Comparison of ENCODE assay signal across 8 cellular contexts in genomic region chr7:100127866-100128601, GRCh38. TPM values are rescaled to one million over a fixed set of nuclear protein-coding genes. Genes with fewer than 3 reads are reported as not detected.
DNase-seq lines count a peak whose midpoint lies in the region; ATAC-seq and TF ChIP-seq lines count a peak whose summit lies in the region.

No MANE protein-coding gene starts in this region.

- no peak for TF ChIP-seq CTCF in AG10803 (conservative IDR thresholded peaks at IDR 0.05; ENCODE audit: low read length)
- no peak for TF ChIP-seq CTCF in SK-N-SH (IDR thresholded peaks at IDR 0.05)
- no peak for TF ChIP-seq CTCF in mesothelial cell of epicardium (IDR thresholded peaks at IDR 0.05; ENCODE audit: unreplicated experiment)
- no peak for TF ChIP-seq CTCF in upper lobe of right lung (IDR thresholded peaks at IDR 0.05)

- no peaks in the 10 kb centered on the region for H3K27me3 ChIP-seq in SK-N-SH (ENCODE audit: insufficient read depth)
- H3K27me3 ChIP-seq in upper lobe of right lung, result no peaks in the 10 kb centered on the region

- H3F3A ChIP-seq in SK-N-SH (replicated peaks; ENCODE audit: insufficient read depth), result peaks cover 45% of the 10 kb centered on the region

- H3K4me3 ChIP-seq in AG10803 (ENCODE audit: low read length), result peak overlapping the region; percentile 93
- H3K4me3 ChIP-seq in SK-N-SH (ENCODE audit: low read depth in 2 of 2, low read length in 1 of 2), result peak overlapping the region; percentile 65 to 84
- H3K4me3 ChIP-seq in upper lobe of right lung, result peak overlapping the region; percentile 88

- no peak for TF ChIP-seq EP300 in SK-N-SH (IDR thresholded peaks at IDR 0.05; ENCODE audit: borderline replicate concordance in 1 of 2, low read depth in 1 of 2, low read length in 1 of 2)

- no peaks in the 10 kb centered on the region for H3K9me3 Mint-ChIP-seq in mesothelial cell of epicardium

- H3K27me3 Mint-ChIP-seq in mesothelial cell of epicardium (ENCODE audit: low read depth), result no peaks in the 10 kb centered on the region

- intact Hi-C loops in upper lobe of right lung (cut with DNase I), result no loop called here

- peak overlapping the region; percentile 90 for H3K4me2 ChIP-seq in SK-N-SH

- ATAC-seq in GM19395 (IDR thresholded peaks at IDR 0.05; ENCODE audit: unreplicated experiment) (peak; percentile 14), upper lobe of right lung (no peak), HG02852 (IDR thresholded peaks at IDR 0.05; ENCODE audit: unreplicated experiment) (no peak)

- H3K79me2 ChIP-seq in SK-N-SH (ENCODE audit: insufficient read depth), result peaks cover 28% of the 10 kb centered on the region; the same call in 1 of the 2 replicates

- H3K36me3 Mint-ChIP-seq in mesothelial cell of epicardium, result no peaks in the 10 kb centered on the region

- H3K27ac ChIP-seq in SK-N-SH (ENCODE audit: low read depth in 2 of 2, low read length in 1 of 2), result peak overlapping the region in 1 of 2 experiments; percentile 96; a peak in 1 of 4 replicates
- peak overlapping the region; percentile 95 for H3K27ac ChIP-seq in cingulate gyrus (ENCODE audit: low read depth, low read length)
- peak overlapping the region; percentile 95 for H3K27ac ChIP-seq in upper lobe of right lung

- CTCF ChIA-PET in SK-N-SH (lab: Yijun Ruan, JAX), result interaction anchor here (0.6 to 13.6 kb wide), 15 partner anchors 11 to 577 kb away, joined by 3 to 262 read pairs (median 5); partner anchors contain the start of genes AP4M1, GAL3ST4, MCM7 and PVRIG

- H3K9me3 ChIP-seq in SK-N-SH, result no peaks in the 10 kb centered on the region
- no peaks in the 10 kb centered on the region for H3K9me3 ChIP-seq in upper lobe of right lung

- peak overlapping the region; percentile 88 for H3K9ac ChIP-seq in SK-N-SH

- no peaks in the 10 kb centered on the region for H4K20me1 ChIP-seq in SK-N-SH (ENCODE audit: insufficient read depth)

- DNase-seq in AG10803 (ENCODE audit: low read depth), result no peak
- peak; percentile 60 for DNase-seq in SK-N-SH
- peak in 1 of 2 experiments; percentile 59 for DNase-seq in mesothelial cell of epicardium (ENCODE audit: low spot score in 2 of 2, unreplicated experiment in 2 of 2)
- DNase-seq in upper lobe of right lung, result no peak
- no peak for DNase-seq in SKM-1 treated with dmso at 0.1 percent for 144 hours (lab: John Stamatoyannopoulos, UW; ENCODE audit: unreplicated experiment)

- no peaks in the 10 kb centered on the region for H3K9me2 ChIP-seq in SK-N-SH

- H3K27ac Mint-ChIP-seq in mesothelial cell of epicardium, result peak overlapping the region; percentile 83

- H2AFZ ChIP-seq in SK-N-SH (ENCODE audit: low read depth), result peak overlapping the region; percentile 84

- H3K4me1 Mint-ChIP-seq in mesothelial cell of epicardium, result peaks cover 25% of the 10 kb centered on the region

- peak overlapping the region; percentile 96 for H3K4me3 Mint-ChIP-seq in mesothelial cell of epicardium

- WGBS in SK-N-SH (ENCODE audit: low lambda C conversion rate), result 25% methylated on average over 32 of the region's 37 CpGs

- POLR2A ChIA-PET in SK-N-SH (lab: Yijun Ruan, JAX), result interaction anchor here (1.1 to 2.7 kb wide), 4 partner anchors 26 to 762 kb away, joined by 4 to 19 read pairs (median 4); partner anchors contain the start of genes AP4M1, MCM7, UFSP1 and ZSCAN21

- H3K36me3 ChIP-seq in SK-N-SH (replicated peaks in 1 of 2; ENCODE audit: control insufficient read depth in 1 of 2, insufficient read depth in 2 of 2, low read length in 1 of 2), result peaks cover 8 to 17% of the 10 kb centered on the region in 2 experiments
- no peaks in the 10 kb centered on the region for H3K36me3 ChIP-seq in upper lobe of right lung

- peaks cover 10 to 20% of the 10 kb centered on the region in 2 experiments; a peak in 2 of 4 replicates for H3K4me1 ChIP-seq in SK-N-SH (ENCODE audit: control insufficient read depth in 1 of 2, insufficient read depth in 2 of 2, low read depth in 1 of 2, low read length in 1 of 2)
- H3K4me1 ChIP-seq in upper lobe of right lung, result peaks cover 16% of the 10 kb centered on the region

- TF ChIP-seq RAD21 in SK-N-SH (IDR thresholded peaks at IDR 0.05; ENCODE audit: low read length), result no peak

TF ChIP-seq in SK-N-SH, 30 proteins besides CTCF, POLR2A, EP300 and RAD21:
- TF ChIP-seq MAX (IDR thresholded peaks at IDR 0.05; ENCODE audit: low read depth), result peak; percentile 41; the same call in 1 of the 2 replicates
- TF ChIP-seq ELF1 (IDR thresholded peaks at IDR 0.05), result no peak
- TF ChIP-seq RXRA (IDR thresholded peaks at IDR 0.05; ENCODE audit: borderline replicate concordance, low read depth), result no peak

RNA-seq across cellular contexts. Expression of gene MBLAC1, which starts 1.3 kb away (rescaled TPM):
- 2.5 and 4.4 TPM in 2 replicates for polyA plus RNA-seq in SK-N-SH (2012; rRNA removed)
- 2.1 and 3.3 TPM in 2 replicates for polyA plus RNA-seq in SK-N-SH (2012; cell fraction: cytosol; rRNA removed)
- polyA plus RNA-seq in SK-N-SH (2012; cell fraction: nucleus; rRNA removed), result 4.8 and 7.9 TPM in 2 replicates
- 2.9 to 3.5 TPM (median 2.9 TPM) in 3 replicates for total RNA-seq in mesothelial cell of epicardium
- total RNA-seq in upper lobe of right lung, result 3.0 TPM

RNA-seq across cellular contexts. Expression of gene CNPY4, which starts 8.6 kb away (rescaled TPM):
- polyA plus RNA-seq in SK-N-SH (2012; rRNA removed), result 52.0 and 65.0 TPM in 2 replicates
- 59.0 and 61.0 TPM in 2 replicates for polyA plus RNA-seq in SK-N-SH (2012; cell fraction: cytosol; rRNA removed)
- 35.8 and 57.2 TPM in 2 replicates for polyA plus RNA-seq in SK-N-SH (2012; cell fraction: nucleus; rRNA removed)
- total RNA-seq in mesothelial cell of epicardium, result 26.1 to 27.9 TPM (median 27.4 TPM) in 3 replicates
- 9.8 TPM for total RNA-seq in upper lobe of right lung

RNA-seq across cellular contexts. Expression of gene TAF6, which starts 8.9 kb away (rescaled TPM):
- polyA plus RNA-seq in SK-N-SH (2012; rRNA removed), result 31.7 and 70.5 TPM in 2 replicates
- polyA plus RNA-seq in SK-N-SH (2012; cell fraction: cytosol; rRNA removed), result 27.8 and 39.3 TPM in 2 replicates
- polyA plus RNA-seq in SK-N-SH (2012; cell fraction: nucleus; rRNA removed), result 97.8 and 115 TPM in 2 replicates
- 63.7 to 68.8 TPM (median 66.2 TPM) in 3 replicates for total RNA-seq in mesothelial cell of epicardium
- total RNA-seq in upper lobe of right lung, result 34.9 TPM

RNA-seq across cellular contexts. Expression of gene LAMTOR4, which starts 20.7 kb away (rescaled TPM):
- polyA plus RNA-seq in SK-N-SH (2012; rRNA removed), result 600 and 630 TPM in 2 replicates
- 369 and 475 TPM in 2 replicates for polyA plus RNA-seq in SK-N-SH (2012; cell fraction: cytosol; rRNA removed)
- 373 and 722 TPM in 2 replicates for polyA plus RNA-seq in SK-N-SH (2012; cell fraction: nucleus; rRNA removed)
- total RNA-seq in mesothelial cell of epicardium (97.2 to 109 TPM (median 105 TPM) in 3 replicates), upper lobe of right lung (105 TPM)

RNA-seq across cellular contexts. Expression of gene AP4M1, which starts 26.6 kb away (rescaled TPM):
- 35.0 and 39.2 TPM in 2 replicates for polyA plus RNA-seq in SK-N-SH (2012; rRNA removed)
- polyA plus RNA-seq in SK-N-SH (2012; cell fraction: cytosol; rRNA removed), result 22.7 and 25.0 TPM in 2 replicates
- polyA plus RNA-seq in SK-N-SH (2012; cell fraction: nucleus; rRNA removed), result 110 and 133 TPM in 2 replicates
- 23.5 to 26.8 TPM (median 25.6 TPM) in 3 replicates for total RNA-seq in mesothelial cell of epicardium
- total RNA-seq in upper lobe of right lung, result 16.8 TPM
